ENCODE assay signal across 24 cellular contexts in genomic region chr15:86481720-86482119, GRCh38.
"Had no signal": no experiment of that assay in that cellular context is flagged by ENCODE, and none has a peak within 500 bp of the region (broad histone marks: within the 10 kb centered on the region; RNA-seq: fewer than 3 reads in every experiment).

No MANE protein-coding gene starts in this region.

- DNase-seq: IMR-90, Karpas-422, KG1, MG63, NCI-H1092, NCI-H1105 treated with DMSO at 0.1 percent for 48 hours, NCI-H1417 treated with DMSO at 0.1 percent for 48 hours, NCI-H146, NCI-H1694 treated with DMSO at 0.1 percent for 48 hours, NCI-H1930, NCI-H2081 treated with DMSO at 0.1 percent for 48 hours, NCI-H2171, NCI-H226, NCI-H446, NCI-H510A, NCI-H524 treated with DMSO at 0.1 percent for 48 hours, NCI-H69, NCI-H774, Right ventricle myocardium superior, RPMI8226, SIG-M5, SK-N-SH had no signal

- H3K9me3 ChIP-seq: MG63, SJSA1, SK-N-SH had no signal

- H3K27me3 ChIP-seq: MG63, SJSA1 had no signal

- H3K4me3 ChIP-seq: MG63, SJSA1 had no signal

- ATAC-seq: HepG2 had no signal

- H3K27ac ChIP-seq: SJSA1 had no signal

- H3K4me1 ChIP-seq: SJSA1 had no signal

- H3K36me3 ChIP-seq: MG63, SJSA1 had no signal
